1 cellular context compared by ENCODE assay signal in the genomic region with DNA sequence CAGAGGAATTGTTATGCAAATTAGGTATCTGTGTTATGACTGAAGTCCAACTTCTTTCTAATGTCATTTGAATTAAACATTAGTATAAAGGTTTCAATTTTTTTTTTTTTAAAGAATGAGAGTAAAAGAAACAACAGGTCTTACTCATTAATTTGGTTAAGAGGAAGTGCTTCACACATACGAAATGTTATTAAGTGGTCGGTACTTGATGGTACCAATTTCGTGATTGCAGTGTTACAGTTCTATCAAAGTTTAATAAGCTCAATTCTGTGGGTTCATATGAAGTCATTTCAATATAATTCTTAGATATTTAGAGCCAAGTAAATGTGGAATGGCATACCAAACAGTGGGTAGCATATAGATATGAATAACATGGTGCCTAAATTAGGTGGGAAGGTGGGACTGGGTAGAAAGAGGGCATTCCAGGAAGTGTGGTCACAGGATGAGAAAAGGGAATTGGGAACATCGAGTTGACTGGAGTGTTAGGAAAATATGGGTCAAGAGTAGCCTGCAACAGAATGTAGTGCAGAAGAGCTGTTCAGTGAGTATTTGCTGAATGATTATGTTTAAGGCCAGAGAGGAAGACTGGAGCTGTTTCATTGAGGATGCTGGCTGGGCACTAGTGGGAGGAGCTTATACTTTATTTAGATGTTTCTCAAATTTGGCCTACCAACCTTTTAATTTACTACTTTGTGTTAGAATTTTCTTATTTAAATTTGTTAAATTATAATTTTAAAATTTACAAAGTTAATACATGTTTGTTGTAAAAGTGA.
TF ChIP-seq lines count a peak whose summit lies in the region.

No MANE protein-coding gene starts in this region.

TF ChIP-seq in WTC11, 78 proteins besides CTCF, POLR2A, EP300 and RAD21 (continued from another document):
- TF ChIP-seq, protein P1, sequence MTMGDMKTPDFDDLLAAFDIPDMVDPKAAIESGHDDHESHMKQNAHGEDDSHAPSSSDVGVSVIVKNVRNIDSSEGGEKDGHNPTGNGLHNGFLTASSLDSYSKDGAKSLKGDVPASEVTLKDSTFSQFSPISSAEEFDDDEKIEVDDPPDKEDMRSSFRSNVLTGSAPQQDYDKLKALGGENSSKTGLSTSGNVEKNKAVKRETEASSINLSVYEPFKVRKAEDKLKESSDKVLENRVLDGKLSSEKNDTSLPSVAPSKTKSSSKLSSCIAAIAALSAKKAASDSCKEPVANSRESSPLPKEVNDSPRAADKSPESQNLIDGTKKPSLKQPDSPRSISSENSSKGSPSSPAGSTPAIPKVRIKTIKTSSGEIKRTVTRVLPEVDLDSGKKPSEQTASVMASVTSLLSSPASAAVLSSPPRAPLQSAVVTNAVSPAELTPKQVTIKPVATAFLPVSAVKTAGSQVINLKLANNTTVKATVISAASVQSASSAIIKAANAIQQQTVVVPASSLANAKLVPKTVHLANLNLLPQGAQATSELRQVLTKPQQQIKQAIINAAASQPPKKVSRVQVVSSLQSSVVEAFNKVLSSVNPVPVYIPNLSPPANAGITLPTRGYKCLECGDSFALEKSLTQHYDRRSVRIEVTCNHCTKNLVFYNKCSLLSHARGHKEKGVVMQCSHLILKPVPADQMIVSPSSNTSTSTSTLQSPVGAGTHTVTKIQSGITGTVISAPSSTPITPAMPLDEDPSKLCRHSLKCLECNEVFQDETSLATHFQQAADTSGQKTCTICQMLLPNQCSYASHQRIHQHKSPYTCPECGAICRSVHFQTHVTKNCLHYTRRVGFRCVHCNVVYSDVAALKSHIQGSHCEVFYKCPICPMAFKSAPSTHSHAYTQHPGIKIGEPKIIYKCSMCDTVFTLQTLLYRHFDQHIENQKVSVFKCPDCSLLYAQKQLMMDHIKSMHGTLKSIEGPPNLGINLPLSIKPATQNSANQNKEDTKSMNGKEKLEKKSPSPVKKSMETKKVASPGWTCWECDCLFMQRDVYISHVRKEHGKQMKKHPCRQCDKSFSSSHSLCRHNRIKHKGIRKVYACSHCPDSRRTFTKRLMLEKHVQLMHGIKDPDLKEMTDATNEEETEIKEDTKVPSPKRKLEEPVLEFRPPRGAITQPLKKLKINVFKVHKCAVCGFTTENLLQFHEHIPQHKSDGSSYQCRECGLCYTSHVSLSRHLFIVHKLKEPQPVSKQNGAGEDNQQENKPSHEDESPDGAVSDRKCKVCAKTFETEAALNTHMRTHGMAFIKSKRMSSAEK (CRISPR knock-in tag; IDR thresholded peaks at IDR 0.05; ENCODE audit: borderline replicate concordance): no peak
- TF ChIP-seq OVOL2 (CRISPR knock-in tag; IDR thresholded peaks at IDR 0.05; ENCODE audit: borderline replicate concordance): no peak
- no peak for TF ChIP-seq ZNF423 (CRISPR knock-in tag; IDR thresholded peaks at IDR 0.05)
- no peak for TF ChIP-seq NR2C2 (CRISPR knock-in tag; IDR thresholded peaks at IDR 0.05)
- no peak for TF ChIP-seq MYBL2 (CRISPR knock-in tag; IDR thresholded peaks at IDR 0.05)
- TF ChIP-seq CDX4 (CRISPR knock-in tag; IDR thresholded peaks at IDR 0.05; ENCODE audit: borderline replicate concordance): no peak
- TF ChIP-seq IRF1 (CRISPR knock-in tag; IDR thresholded peaks at IDR 0.05): no peak
- no peak for TF ChIP-seq TEAD4 (CRISPR knock-in tag; IDR thresholded peaks at IDR 0.05)
- TF ChIP-seq NFE2L1 (CRISPR knock-in tag; IDR thresholded peaks at IDR 0.05): no peak
- no peak for TF ChIP-seq SP1 (CRISPR knock-in tag; conservative IDR thresholded peaks at IDR 0.05)
- TF ChIP-seq, protein P2, sequence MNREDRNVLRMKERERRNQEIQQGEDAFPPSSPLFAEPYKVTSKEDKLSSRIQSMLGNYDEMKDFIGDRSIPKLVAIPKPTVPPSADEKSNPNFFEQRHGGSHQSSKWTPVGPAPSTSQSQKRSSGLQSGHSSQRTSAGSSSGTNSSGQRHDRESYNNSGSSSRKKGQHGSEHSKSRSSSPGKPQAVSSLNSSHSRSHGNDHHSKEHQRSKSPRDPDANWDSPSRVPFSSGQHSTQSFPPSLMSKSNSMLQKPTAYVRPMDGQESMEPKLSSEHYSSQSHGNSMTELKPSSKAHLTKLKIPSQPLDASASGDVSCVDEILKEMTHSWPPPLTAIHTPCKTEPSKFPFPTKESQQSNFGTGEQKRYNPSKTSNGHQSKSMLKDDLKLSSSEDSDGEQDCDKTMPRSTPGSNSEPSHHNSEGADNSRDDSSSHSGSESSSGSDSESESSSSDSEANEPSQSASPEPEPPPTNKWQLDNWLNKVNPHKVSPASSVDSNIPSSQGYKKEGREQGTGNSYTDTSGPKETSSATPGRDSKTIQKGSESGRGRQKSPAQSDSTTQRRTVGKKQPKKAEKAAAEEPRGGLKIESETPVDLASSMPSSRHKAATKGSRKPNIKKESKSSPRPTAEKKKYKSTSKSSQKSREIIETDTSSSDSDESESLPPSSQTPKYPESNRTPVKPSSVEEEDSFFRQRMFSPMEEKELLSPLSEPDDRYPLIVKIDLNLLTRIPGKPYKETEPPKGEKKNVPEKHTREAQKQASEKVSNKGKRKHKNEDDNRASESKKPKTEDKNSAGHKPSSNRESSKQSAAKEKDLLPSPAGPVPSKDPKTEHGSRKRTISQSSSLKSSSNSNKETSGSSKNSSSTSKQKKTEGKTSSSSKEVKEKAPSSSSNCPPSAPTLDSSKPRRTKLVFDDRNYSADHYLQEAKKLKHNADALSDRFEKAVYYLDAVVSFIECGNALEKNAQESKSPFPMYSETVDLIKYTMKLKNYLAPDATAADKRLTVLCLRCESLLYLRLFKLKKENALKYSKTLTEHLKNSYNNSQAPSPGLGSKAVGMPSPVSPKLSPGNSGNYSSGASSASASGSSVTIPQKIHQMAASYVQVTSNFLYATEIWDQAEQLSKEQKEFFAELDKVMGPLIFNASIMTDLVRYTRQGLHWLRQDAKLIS (CRISPR knock-in tag; IDR thresholded peaks at IDR 0.05; ENCODE audit: borderline replicate concordance): no peak
